Comparison of ENCODE assay signal across 1 cellular context in genomic region chr19:43754562-43755255, GRCh38.
TF ChIP-seq lines count a peak whose summit lies in the region.

A gene with protein sequence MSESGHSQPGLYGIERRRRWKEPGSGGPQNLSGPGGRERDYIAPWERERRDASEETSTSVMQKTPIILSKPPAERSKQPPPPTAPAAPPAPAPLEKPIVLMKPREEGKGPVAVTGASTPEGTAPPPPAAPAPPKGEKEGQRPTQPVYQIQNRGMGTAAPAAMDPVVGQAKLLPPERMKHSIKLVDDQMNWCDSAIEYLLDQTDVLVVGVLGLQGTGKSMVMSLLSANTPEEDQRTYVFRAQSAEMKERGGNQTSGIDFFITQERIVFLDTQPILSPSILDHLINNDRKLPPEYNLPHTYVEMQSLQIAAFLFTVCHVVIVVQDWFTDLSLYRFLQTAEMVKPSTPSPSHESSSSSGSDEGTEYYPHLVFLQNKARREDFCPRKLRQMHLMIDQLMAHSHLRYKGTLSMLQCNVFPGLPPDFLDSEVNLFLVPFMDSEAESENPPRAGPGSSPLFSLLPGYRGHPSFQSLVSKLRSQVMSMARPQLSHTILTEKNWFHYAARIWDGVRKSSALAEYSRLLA (minus strand): TSS chr19:43754962. CDS start chr19:43750741, 4,221 bp downstream.

TF ChIP-seq in HepG2, 621 proteins besides CTCF, POLR2A, EP300 and RAD21 (continued from another document and continues in another):
- TF ChIP-seq ZNF142 (CRISPR knock-in tag; IDR thresholded peaks at IDR 0.05) (no peak), AGO1 (IDR thresholded peaks at IDR 0.05; ENCODE audit: low read depth, low read length, poor library complexity, severe bottlenecking) (peak; percentile 72), CENPT (CRISPR knock-in tag; IDR thresholded peaks at IDR 0.05; ENCODE audit: low read depth) (no peak), GRHL1 (CRISPR knock-in tag; conservative IDR thresholded peaks at IDR 0.05) (no peak), KDM5A (IDR thresholded peaks at IDR 0.05; ENCODE audit: borderline replicate concordance, low read length) (no peak; the same call in 1 of the 2 replicates), SP4 (CRISPR knock-in tag; IDR thresholded peaks at IDR 0.05) (peak; percentile 71), DNMT3B (CRISPR knock-in tag; conservative IDR thresholded peaks at IDR 0.05) (no peak), ZNF737 (CRISPR knock-in tag; IDR thresholded peaks at IDR 0.05; ENCODE audit: borderline replicate concordance) (no peak), PPARG (CRISPR knock-in tag; conservative IDR thresholded peaks at IDR 0.05) (no peak), JUN (CRISPR knock-in tag; IDR thresholded peaks at IDR 0.05) (no peak), ZFP41 (CRISPR knock-in tag; IDR thresholded peaks at IDR 0.05; ENCODE audit: borderline replicate concordance) (no peak), MIXL1 (CRISPR knock-in tag; IDR thresholded peaks at IDR 0.05) (peak; percentile 12), MIER2 (CRISPR knock-in tag; IDR thresholded peaks at IDR 0.05) (no peak), ZBTB43 (CRISPR knock-in tag; conservative IDR thresholded peaks at IDR 0.05) (no peak), KDM1A (CRISPR knock-in tag; IDR thresholded peaks at IDR 0.05) (no peak), GPBP1L1 (CRISPR knock-in tag; IDR thresholded peaks at IDR 0.05) (no peak), ZSCAN25 (CRISPR knock-in tag; IDR thresholded peaks at IDR 0.05) (no peak), ZNF33B (CRISPR knock-in tag; IDR thresholded peaks at IDR 0.05) (no peak), KAT8 (CRISPR knock-in tag; IDR thresholded peaks at IDR 0.05) (peak; percentile 85), SATB2 (CRISPR knock-in tag; IDR thresholded peaks at IDR 0.05) (no peak), SCMH1 (CRISPR knock-in tag; IDR thresholded peaks at IDR 0.05; ENCODE audit: borderline replicate concordance) (no peak), ZNF331 (CRISPR knock-in tag; IDR thresholded peaks at IDR 0.05) (peak; percentile 16; the same call in 1 of the 2 replicates), ARNT (IDR thresholded peaks at IDR 0.05) (no peak), ZNF34 (CRISPR knock-in tag; IDR thresholded peaks at IDR 0.05; ENCODE audit: borderline replicate concordance) (0 out of 2 replicates have a peak, but pooled peaks have one; percentile 42)
- TF ChIP-seq, protein P1, sequence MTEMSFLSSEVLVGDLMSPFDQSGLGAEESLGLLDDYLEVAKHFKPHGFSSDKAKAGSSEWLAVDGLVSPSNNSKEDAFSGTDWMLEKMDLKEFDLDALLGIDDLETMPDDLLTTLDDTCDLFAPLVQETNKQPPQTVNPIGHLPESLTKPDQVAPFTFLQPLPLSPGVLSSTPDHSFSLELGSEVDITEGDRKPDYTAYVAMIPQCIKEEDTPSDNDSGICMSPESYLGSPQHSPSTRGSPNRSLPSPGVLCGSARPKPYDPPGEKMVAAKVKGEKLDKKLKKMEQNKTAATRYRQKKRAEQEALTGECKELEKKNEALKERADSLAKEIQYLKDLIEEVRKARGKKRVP (CRISPR knock-in tag; IDR thresholded peaks at IDR 0.05), result no peak
- TF ChIP-seq, protein P2, sequence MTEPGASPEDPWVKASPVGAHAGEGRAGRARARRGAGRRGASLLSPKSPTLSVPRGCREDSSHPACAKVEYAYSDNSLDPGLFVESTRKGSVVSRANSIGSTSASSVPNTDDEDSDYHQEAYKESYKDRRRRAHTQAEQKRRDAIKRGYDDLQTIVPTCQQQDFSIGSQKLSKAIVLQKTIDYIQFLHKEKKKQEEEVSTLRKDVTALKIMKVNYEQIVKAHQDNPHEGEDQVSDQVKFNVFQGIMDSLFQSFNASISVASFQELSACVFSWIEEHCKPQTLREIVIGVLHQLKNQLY (CRISPR knock-in tag; IDR thresholded peaks at IDR 0.05), result no peak
- TF ChIP-seq, protein P3, sequence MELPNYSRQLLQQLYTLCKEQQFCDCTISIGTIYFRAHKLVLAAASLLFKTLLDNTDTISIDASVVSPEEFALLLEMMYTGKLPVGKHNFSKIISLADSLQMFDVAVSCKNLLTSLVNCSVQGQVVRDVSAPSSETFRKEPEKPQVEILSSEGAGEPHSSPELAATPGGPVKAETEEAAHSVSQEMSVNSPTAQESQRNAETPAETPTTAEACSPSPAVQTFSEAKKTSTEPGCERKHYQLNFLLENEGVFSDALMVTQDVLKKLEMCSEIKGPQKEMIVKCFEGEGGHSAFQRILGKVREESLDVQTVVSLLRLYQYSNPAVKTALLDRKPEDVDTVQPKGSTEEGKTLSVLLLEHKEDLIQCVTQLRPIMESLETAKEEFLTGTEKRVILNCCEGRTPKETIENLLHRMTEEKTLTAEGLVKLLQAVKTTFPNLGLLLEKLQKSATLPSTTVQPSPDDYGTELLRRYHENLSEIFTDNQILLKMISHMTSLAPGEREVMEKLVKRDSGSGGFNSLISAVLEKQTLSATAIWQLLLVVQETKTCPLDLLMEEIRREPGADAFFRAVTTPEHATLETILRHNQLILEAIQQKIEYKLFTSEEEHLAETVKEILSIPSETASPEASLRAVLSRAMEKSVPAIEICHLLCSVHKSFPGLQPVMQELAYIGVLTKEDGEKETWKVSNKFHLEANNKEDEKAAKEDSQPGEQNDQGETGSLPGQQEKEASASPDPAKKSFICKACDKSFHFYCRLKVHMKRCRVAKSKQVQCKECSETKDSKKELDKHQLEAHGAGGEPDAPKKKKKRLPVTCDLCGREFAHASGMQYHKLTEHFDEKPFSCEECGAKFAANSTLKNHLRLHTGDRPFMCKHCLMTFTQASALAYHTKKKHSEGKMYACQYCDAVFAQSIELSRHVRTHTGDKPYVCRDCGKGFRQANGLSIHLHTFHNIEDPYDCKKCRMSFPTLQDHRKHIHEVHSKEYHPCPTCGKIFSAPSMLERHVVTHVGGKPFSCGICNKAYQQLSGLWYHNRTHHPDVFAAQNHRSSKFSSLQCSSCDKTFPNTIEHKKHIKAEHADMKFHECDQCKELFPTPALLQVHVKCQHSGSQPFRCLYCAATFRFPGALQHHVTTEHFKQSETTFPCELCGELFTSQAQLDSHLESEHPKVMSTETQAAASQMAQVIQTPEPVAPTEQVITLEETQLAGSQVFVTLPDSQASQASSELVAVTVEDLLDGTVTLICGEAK (IDR thresholded peaks at IDR 0.05), result no peak
- TF ChIP-seq, protein P3 (CRISPR knock-in tag; IDR thresholded peaks at IDR 0.05), result peak; percentile 46; the same call in 1 of the 2 replicates
